1 cellular context compared by ENCODE assay signal in the genomic region with DNA sequence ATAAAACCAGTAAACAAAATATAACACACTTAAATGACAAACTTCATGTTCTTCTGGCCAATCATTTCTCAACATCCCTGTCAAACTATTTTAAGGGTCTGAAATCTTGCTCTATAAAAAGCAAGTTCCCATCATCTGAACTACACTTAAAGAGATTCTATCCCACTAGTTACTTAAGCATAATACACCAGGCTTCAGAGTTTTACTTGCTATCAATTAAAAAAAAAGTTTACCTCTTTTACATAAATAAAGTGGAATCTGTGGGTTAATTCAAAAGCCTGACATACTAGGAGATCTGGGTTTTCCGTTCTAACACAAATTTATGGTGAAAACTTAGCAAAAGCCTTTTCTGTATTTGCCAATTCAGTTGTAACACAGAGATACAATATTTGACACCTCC.
TF ChIP-seq lines count a peak whose summit lies in the region.

No MANE protein-coding gene starts in this region.

TF ChIP-seq in GM12878, 131 proteins besides CTCF, POLR2A, EP300 and RAD21 (continued from another document):
- TF ChIP-seq ZBTB4 (CRISPR knock-in tag; IDR thresholded peaks at IDR 0.05) = no peak
- TF ChIP-seq EZH2 (IDR thresholded peaks at IDR 0.05; ENCODE audit: borderline replicate concordance, control insufficient read depth, low read depth, low read length) = no peak
- TF ChIP-seq SREBF2 (IDR thresholded peaks at IDR 0.05; ENCODE audit: low read length) = no peak
- no peak for TF ChIP-seq FOXM1 (IDR thresholded peaks at IDR 0.05; ENCODE audit: low read depth, low read length)
- TF ChIP-seq LARP7 (IDR thresholded peaks at IDR 0.05) = no peak
- TF ChIP-seq E4F1 (IDR thresholded peaks at IDR 0.05; ENCODE audit: borderline replicate concordance, partially characterized antibody) = no peak
- no peak for TF ChIP-seq E2F4 (IDR thresholded peaks at IDR 0.05; ENCODE audit: low read depth, low read length)
- no peak for TF ChIP-seq FOS (IDR thresholded peaks at IDR 0.05; ENCODE audit: borderline replicate concordance, extremely low read depth, insufficient read length)
- TF ChIP-seq NR2C1 (IDR thresholded peaks at IDR 0.05) = no peak
- TF ChIP-seq POU2F2 (IDR thresholded peaks at IDR 0.05; ENCODE audit: borderline replicate concordance, low read depth, low read length) = no peak
- TF ChIP-seq ZSCAN29 (IDR thresholded peaks at IDR 0.05) = no peak
- TF ChIP-seq CBX3 (IDR thresholded peaks at IDR 0.05; ENCODE audit: borderline replicate concordance, low read depth) = no peak
- no peak for TF ChIP-seq GABPA (IDR thresholded peaks at IDR 0.05; ENCODE audit: low read depth)
- no peak for TF ChIP-seq SREBF1 (IDR thresholded peaks at IDR 0.05; ENCODE audit: low read length)
- TF ChIP-seq CHD2 (IDR thresholded peaks at IDR 0.05; ENCODE audit: borderline replicate concordance, low read depth, low read length) = no peak
- no peak for TF ChIP-seq DPF2 (IDR thresholded peaks at IDR 0.05)
- TF ChIP-seq CEBPZ (IDR thresholded peaks at IDR 0.05; ENCODE audit: low read depth, low read length) = no peak
